8 cellular contexts compared by ENCODE assay signal in genomic region chr3:67381667-67382272, GRCh38.
DNase-seq lines count a peak whose midpoint lies in the region; ATAC-seq and TF ChIP-seq lines count a peak whose summit lies in the region.

No MANE protein-coding gene starts in this region.

- CTCF ChIA-PET in RWPE1 (lab: Yijun Ruan, JAX): interaction anchor here (0.6 kb wide), 1 partner anchor 1479 kb away, joined by 3 read pairs; no protein-coding TSS in a partner anchor

- TF ChIP-seq CTCF in AG09309 (IDR thresholded peaks at IDR 0.05; ENCODE audit: control insufficient read depth, insufficient read depth, low read depth, low read length, missing control alignments): peak; percentile 64
- TF ChIP-seq CTCF in GM12864 (IDR thresholded peaks at IDR 0.05; ENCODE audit: low read depth, low read length, missing control alignments): peak; percentile 59
- peak; percentile 69 for TF ChIP-seq CTCF in RWPE1 (conservative IDR thresholded peaks at IDR 0.05; ENCODE audit: low read depth)
- TF ChIP-seq CTCF in gastroesophageal sphincter (IDR thresholded peaks at IDR 0.05): peak; percentile 25 to 60 (median 40)
- TF ChIP-seq CTCF in tibial artery (IDR thresholded peaks at IDR 0.05): peak; percentile 39 to 54

- ATAC-seq in gastroesophageal sphincter (no peak), GM21786 (IDR thresholded peaks at IDR 0.05; ENCODE audit: unreplicated experiment) (no peak)

- peaks cover 0 to 6% of the 10 kb centered on the region in 2 donors for H3K36me3 ChIP-seq in gastroesophageal sphincter
- peaks cover 0 to 8% (median 7%) of the 10 kb centered on the region in 3 donors for H3K36me3 ChIP-seq in tibial artery

- POLR2A ChIA-PET in RWPE1 (lab: Yijun Ruan, JAX; ENCODE audit: low non-redundant PET): no interaction called here

- H3K27ac ChIP-seq in RWPE1 (no peak overlapping the region), gastroesophageal sphincter (no peak overlapping the region), tibial artery (no peak overlapping the region)

- TF ChIP-seq POLR2A in gastroesophageal sphincter (IDR thresholded peaks at IDR 0.05): no peak

- 43 to 48% methylated on average over 4 of the region's 4 CpGs for WGBS in gastroesophageal sphincter (ENCODE audit: low coverage in 1 of 2), 2 donors

- H3K4me1 ChIP-seq in gastroesophageal sphincter (peaks cover 0 to 28% (median 0%) of the 10 kb centered on the region in 3 donors), tibial artery (peaks cover 0 to 37% (median 22%) of the 10 kb centered on the region in 4 donors)

- H3K9me3 ChIP-seq in gastroesophageal sphincter (no peaks in the 10 kb centered on the region), tibial artery (no peaks in the 10 kb centered on the region)

- intact Hi-C loops in tibial artery (cut with DNase I; ENCODE audit: low total_unique reads): loop anchor here (10.0 kb wide), 1 partner anchor 1493 kb away; no protein-coding TSS in a partner anchor

- DNase-seq in AG09309 (ENCODE audit: low read depth) (no peak), GM12864 (ENCODE audit: low read depth) (no peak), RWPE1 (ENCODE audit: low spot score) (peak; percentile 12), tibial artery (no peak), HuH-7 (ENCODE audit: low spot score) (no peak), activated T-cell treated with anti-CD3 and anti-CD28 coated beads for 4 hours (no peak)

- TF ChIP-seq EP300 in gastroesophageal sphincter (IDR thresholded peaks at IDR 0.05): no peak

- H3K27me3 ChIP-seq in gastroesophageal sphincter (no peaks in the 10 kb centered on the region), tibial artery (no peaks in the 10 kb centered on the region)

- no peak overlapping the region for H3K4me3 ChIP-seq in AG09309 (ENCODE audit: control insufficient read depth, low read depth, low read length)
- H3K4me3 ChIP-seq in GM12864 (ENCODE audit: low read depth, low read length): no peak overlapping the region
- no peak overlapping the region for H3K4me3 ChIP-seq in gastroesophageal sphincter
- H3K4me3 ChIP-seq in tibial artery: no peak overlapping the region
